27 cellular contexts compared by ENCODE assay signal in the genomic region with DNA sequence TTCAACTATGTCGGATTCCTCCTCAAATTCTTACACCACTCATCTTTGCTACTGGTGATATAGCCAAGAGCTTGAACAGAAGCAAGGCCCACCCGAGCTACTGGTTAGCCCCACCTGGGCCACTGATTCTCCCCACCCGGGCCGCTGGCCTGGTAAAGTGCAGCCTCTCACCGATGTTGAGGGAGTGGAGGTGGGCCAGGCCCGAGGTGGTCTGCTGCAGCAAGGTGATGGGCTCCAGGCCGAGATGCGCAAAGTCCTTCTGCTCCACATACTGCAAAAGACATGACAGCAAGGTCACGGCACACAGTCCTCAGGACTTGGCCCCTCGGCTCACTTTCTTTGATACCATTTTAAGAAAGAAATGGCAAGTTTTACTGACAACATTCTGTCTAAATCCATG. TPM values are rescaled to one million over a fixed set of nuclear protein-coding genes. Genes with fewer than 3 reads are reported as not detected.
"Had no signal": no experiment of that assay in that cellular context is flagged by ENCODE, and none has a peak within 500 bp of the region (broad histone marks: within the 10 kb centered on the region; RNA-seq: fewer than 3 reads in every experiment).

No MANE protein-coding gene starts in this region.

- H3K9me3 ChIP-seq: adrenal gland, colonic mucosa, esophagus muscularis mucosa, left lung, neutrophil, ovary, psoas muscle, SK-N-SH, tibial artery had no signal

- H3K4me3 Mint-ChIP-seq: activated CD4-positive, alpha-beta T cell treated with anti-CD3 and anti-CD28 coated beads, Interleukin-2, amount 10 ng/mL, durations not matched to agents 24 days and 14 days; activated naive CD4-positive, alpha-beta T cell treated with anti-CD3 and anti-CD28 coated beads, Interleukin-2, amount 50 U/mL, for 24 hours; mesothelial cell of epicardium; nephron; stimulated activated naive CD8-positive, alpha-beta T cell treated with anti-CD3 and anti-CD28 coated beads, Interleukin-15, amount 100 ng/mL, for 72 hours had no signal

- H3K36me3 ChIP-seq: ovary had no signal

- DNase-seq: activated CD4-positive, alpha-beta T cell treated with anti-CD3 and anti-CD28 coated beads, Interleukin-2, amount 10 ng/mL, durations not matched to agents 24 days and 14 days; activated CD4-positive, CD25-positive, alpha-beta regulatory T cell; activated CD8-positive, alpha-beta memory T cell treated with anti-CD3 and anti-CD28 coated beads, Interleukin-2, amount 50 U/mL, for 4 hours; activated gamma-delta T cell treated with Interleukin-2 at 50 U/mL for 16 hours; activated T-cell treated with anti-CD3 and anti-CD28 coated beads, Interleukin-2, amount 50 U/mL, for 48 hours; adrenal gland; central memory CD4-positive, alpha-beta T cell; colonic mucosa; dorsolateral prefrontal cortex; glutamatergic neuron; kidney glomerular epithelial cell; left lung; ovary; psoas muscle; right cardiac atrium; SK-N-SH; stimulated activated CD4-positive, alpha-beta T cell treated with anti-CD3 and anti-CD28 coated beads, Interleukin-12 subunit alpha, Interleukin-12 subunit beta, amount 100 ng/mL, for 4 hours; stimulated activated naive CD8-positive, alpha-beta T cell treated with anti-CD3 and anti-CD28 coated beads, Interleukin-15, amount 100 ng/mL, for 72 hours; tibial artery had no signal

- H3K9me3 Mint-ChIP-seq: activated CD4-positive, alpha-beta T cell treated with anti-CD3 and anti-CD28 coated beads, Interleukin-2, amount 10 ng/mL, durations not matched to agents 24 days and 14 days; activated naive CD4-positive, alpha-beta T cell treated with anti-CD3 and anti-CD28 coated beads, Interleukin-2, amount 50 U/mL, for 24 hours; mesothelial cell of epicardium; nephron; stimulated activated naive CD8-positive, alpha-beta T cell treated with anti-CD3 and anti-CD28 coated beads, Interleukin-15, amount 100 ng/mL, for 72 hours had no signal

- H3K27ac Mint-ChIP-seq: mesothelial cell of epicardium, nephron had no signal

- ATAC-seq: left lung; psoas muscle; right cardiac atrium; stimulated activated naive CD8-positive, alpha-beta T cell treated with anti-CD3 and anti-CD28 coated beads, Interleukin-15, amount 100 ng/mL, for 72 hours had no signal

- H3K27ac ChIP-seq: adrenal gland, colonic mucosa, dorsolateral prefrontal cortex, esophagus muscularis mucosa, hepatocyte, left lung, neutrophil, ovary, psoas muscle, tibial artery had no signal

- H3K4me1 ChIP-seq: adrenal gland, colonic mucosa, esophagus muscularis mucosa, left lung, psoas muscle, tibial artery had no signal

- H3K27me3 ChIP-seq: adrenal gland, colonic mucosa, dorsolateral prefrontal cortex, esophagus muscularis mucosa, hepatocyte, left lung, neutrophil, ovary, tibial artery had no signal

- H3K4me3 ChIP-seq: adrenal gland, colonic mucosa, dorsolateral prefrontal cortex, esophagus muscularis mucosa, hepatocyte, left lung, ovary, psoas muscle, tibial artery had no signal

- H3K27me3 Mint-ChIP-seq: activated CD4-positive, alpha-beta T cell treated with anti-CD3 and anti-CD28 coated beads, Interleukin-2, amount 10 ng/mL, durations not matched to agents 24 days and 14 days; activated naive CD4-positive, alpha-beta T cell treated with anti-CD3 and anti-CD28 coated beads, Interleukin-2, amount 50 U/mL, for 24 hours; stimulated activated naive CD8-positive, alpha-beta T cell treated with anti-CD3 and anti-CD28 coated beads, Interleukin-15, amount 100 ng/mL, for 72 hours had no signal

RNA-seq across cellular contexts. Expression of gene ICAM2, which starts 32.7 kb away (rescaled TPM):
- total RNA-seq: astrocyte had no signal

RNA-seq across cellular contexts. Expression of gene PRR29, which starts 55.0 kb away (rescaled TPM):
- total RNA-seq: skeletal muscle tissue had no signal
